Comparison of ENCODE assay signal across 8 cellular contexts in the genomic region with DNA sequence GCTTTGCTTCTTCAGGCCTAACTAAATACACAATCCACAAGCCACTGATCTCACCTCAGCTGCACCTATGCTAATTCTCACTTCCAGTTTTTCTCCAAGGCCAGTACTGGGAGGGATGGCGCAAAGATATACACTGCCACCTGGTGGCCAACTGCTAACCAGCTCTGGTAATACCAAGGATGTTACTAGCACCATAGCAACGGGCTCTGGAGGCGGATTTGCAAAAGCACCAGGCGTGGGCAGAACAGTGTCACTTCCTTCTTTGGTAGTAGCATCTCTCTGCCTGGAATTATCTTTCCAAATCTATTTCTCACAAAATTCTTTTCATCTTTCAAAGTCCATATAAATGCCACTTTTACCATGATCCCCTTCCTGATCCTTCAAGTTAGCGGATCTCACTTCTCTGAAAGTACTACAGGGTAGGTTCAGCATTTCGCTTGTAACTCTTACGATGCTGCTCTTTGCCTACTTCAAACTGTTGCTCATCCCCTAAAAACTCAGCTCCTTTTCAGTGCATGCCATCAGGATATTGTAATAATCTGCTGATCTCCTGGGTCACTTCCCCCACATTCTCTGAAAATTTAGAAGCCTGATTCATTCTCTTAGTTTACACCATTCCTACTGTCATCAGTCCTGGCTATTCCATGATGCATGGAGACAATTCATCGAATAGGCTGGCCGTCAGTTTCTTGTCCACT. TPM values are rescaled to one million over a fixed set of nuclear protein-coding genes. Genes with fewer than 3 reads are reported as not detected.
A peak's percentile ranks its signal among the peaks of the same experiment; 100 is the strongest.
DNase-seq lines count a peak whose midpoint lies in the region; ATAC-seq, FAIRE-seq and TF ChIP-seq lines count a peak whose summit lies in the region.

No MANE protein-coding gene starts in this region.

- no peak for TF ChIP-seq POLR2A in GM12891 (IDR thresholded peaks at IDR 0.05; ENCODE audit: low read depth, low read length)
- no peak for TF ChIP-seq POLR2A in NB4 (IDR thresholded peaks at IDR 0.05; ENCODE audit: extremely low read depth, insufficient read length)

- no peaks in the 10 kb centered on the region for H3K27me3 ChIP-seq in adipocyte (replicated peaks; ENCODE audit: control insufficient read depth, insufficient read depth, low read length)

- H3K9ac ChIP-seq in adipocyte (ENCODE audit: low read length) = peak overlapping the region; percentile 12

- H3K4me1 ChIP-seq in adipocyte (ENCODE audit: control insufficient read depth, insufficient read depth, low read length) = peaks cover 7% of the 10 kb centered on the region

- ATAC-seq in HG02642 (IDR thresholded peaks at IDR 0.05; ENCODE audit: poor library complexity, unreplicated experiment) (peak; percentile 99), left ventricle myocardium superior (peak; percentile 99), sciatic nerve (peak; percentile 99)

- DNase-seq in GM12891 (ENCODE audit: insufficient read length, low spot score) (peak; percentile 43), NB4 (ENCODE audit: low read depth) (peak; percentile 89), SW 1271 (lab: John Stamatoyannopoulos, UW) (peak; percentile 76 to 89), adipocyte (ENCODE audit: low read depth) (peak; percentile 93), left ventricle myocardium superior (peak; percentile 72), sciatic nerve (ENCODE audit: low spot score) (peak; percentile 87), OCI-M2 (lab: John Stamatoyannopoulos, UW; ENCODE audit: unreplicated experiment) (no peak)

- intact Hi-C loops in left ventricle myocardium superior (cut with micrococcal nuclease) (loop anchor here (10.0 kb wide), 1 partner anchor 61 kb away; a partner anchor contains a TSS), sciatic nerve (cut with DNase I) (loop anchor here (10.0 kb wide), 2 partner anchors 61 to 121 kb away; a partner anchor contains a TSS)

- peak; percentile 61 for TF ChIP-seq CTCF in NB4 (IDR thresholded peaks at IDR 0.05; ENCODE audit: low read depth, low read length)

- H3K9me3 ChIP-seq in adipocyte (ENCODE audit: control insufficient read depth, low read length) = peaks cover 11% of the 10 kb centered on the region

- no peaks in the 10 kb centered on the region for H3K36me3 ChIP-seq in adipocyte (ENCODE audit: control insufficient read depth, insufficient read depth, low read length, severe bottlenecking)

- peak; percentile 97 for FAIRE-seq in GM12891 (lab: Jason Lieb, UNC)

- H3K4me3 ChIP-seq in NB4 (ENCODE audit: low read depth, low read length) (no peak overlapping the region), adipocyte (ENCODE audit: low read length) (peak overlapping the region; percentile 58)

TF ChIP-seq in GM12891, 5 proteins besides CTCF, POLR2A, EP300 and RAD21:
- TF ChIP-seq POU2F2 (IDR thresholded peaks at IDR 0.05; ENCODE audit: low read depth, low read length) = peak; percentile 85
- TF ChIP-seq SPI1 (IDR thresholded peaks at IDR 0.05; ENCODE audit: low read depth, low read length) = peak; percentile 93
- no peak for TF ChIP-seq POLR2AphosphoS5 (IDR thresholded peaks at IDR 0.05; ENCODE audit: low read depth, low read length)
- TF ChIP-seq TAF1 (IDR thresholded peaks at IDR 0.05; ENCODE audit: low read depth, low read length) = no peak
- TF ChIP-seq PAX5 (IDR thresholded peaks at IDR 0.05; ENCODE audit: insufficient read depth, low read length, severe bottlenecking) = no peak

RNA-seq across cellular contexts. Expression of a gene that starts 37.1 kb away (rescaled TPM):
- 3.7 TPM for polyA plus RNA-seq in GM12891 (2012; ENCODE audit: low read depth, missing spikeins)
- 25.9 TPM for total RNA-seq in left ventricle myocardium superior
- 29.9 TPM for total RNA-seq in sciatic nerve

RNA-seq across cellular contexts. Expression of a gene that starts 59.4 kb away (rescaled TPM):
- polyA plus RNA-seq in GM12891 (2012; ENCODE audit: low read depth, missing spikeins) = 25.8 TPM
- total RNA-seq in left ventricle myocardium superior = 12.3 TPM
- 431 TPM for total RNA-seq in sciatic nerve

Comparison
In these comparisons a context has a peak if more than half of its experiments do, and no peak if none do; other contexts are left out.
1. RNA of a gene that starts 59.4 kb away (total RNA-seq): 431 TPM in sciatic nerve (single experiment); 12.3 TPM in left ventricle myocardium superior (single experiment); every median in the first group is over 10 times any median in the second.
2. Peak in every context shown above with its lines, with median percentiles within 50 percentile points of each other: ATAC-seq.